ENCODE assay signal across 8 cellular contexts in genomic region chr6:137641474-137642077, GRCh38.
A peak's percentile ranks its signal among the peaks of the same experiment; 100 is the strongest.
DNase-seq lines count a peak whose midpoint lies in the region; ATAC-seq, FAIRE-seq and TF ChIP-seq lines count a peak whose summit lies in the region.

No MANE protein-coding gene starts in this region.

- H2AFZ ChIP-seq in mammary epithelial cell (ENCODE audit: low read depth, low read length) = no peak overlapping the region

- no peaks in the 10 kb centered on the region for H3K79me2 ChIP-seq in mammary epithelial cell (ENCODE audit: insufficient read depth, low read length)

- no peaks in the 10 kb centered on the region for H3K9me3 ChIP-seq in mammary epithelial cell (replicated peaks; ENCODE audit: insufficient read depth, low read length)
- no peaks in the 10 kb centered on the region for H3K9me3 ChIP-seq in kidney (ENCODE audit: control insufficient read depth in 1 of 2, low read length in 2 of 2)

- CTCF ChIA-PET in mammary epithelial cell (lab: Charles Lee; ENCODE audit: low non-redundant PET) = interaction anchor here (0.6 to 0.8 kb wide), 4 partner anchors 28 to 620 kb away, joined by 3 to 6 read pairs (median 4); no protein-coding TSS in a partner anchor

- peak; percentile 77 for ATAC-seq in HG02798 (IDR thresholded peaks at IDR 0.05; ENCODE audit: poor library complexity, unreplicated experiment)
- ATAC-seq in GM18907 (IDR thresholded peaks at IDR 0.05; ENCODE audit: unreplicated experiment) = no peak

- H3K4me2 ChIP-seq in mammary epithelial cell (ENCODE audit: insufficient read depth, low read depth, low read length) = no peak overlapping the region

- TF ChIP-seq CTCF in VCaP (conservative IDR thresholded peaks at IDR 0.05) (peak; percentile 76), mammary epithelial cell (conservative IDR thresholded peaks at IDR 0.05 in 1 of 2, IDR thresholded peaks at IDR 0.05 in 1 of 2; ENCODE audit: extremely low read depth in 1 of 2, insufficient read depth in 1 of 2, low read depth in 1 of 2, low read length in 2 of 2) (peak; percentile 68 to 69), kidney (IDR thresholded peaks at IDR 0.05; ENCODE audit: borderline replicate concordance, extremely low read depth, insufficient read depth) (peak; percentile 73)

- dilution Hi-C loops in mammary epithelial cell (cut with HindIII; ENCODE audit: low sequenced_read_pairs) = no loop called here

- BruUV-seq in mammary epithelial cell (replicated peaks; lab: Mats Ljungman, UMichigan) = no TSS peak

- intact Hi-C loops in mammary epithelial cell (cut with micrococcal nuclease) (loop anchor here (1.0 to 5.0 kb wide), 7 partner anchors 299 to 674 kb away; no protein-coding TSS in a partner anchor), kidney (cut with DNase I) (no loop called here)

- in situ Hi-C loops in G401 (cut with HindIII; ENCODE audit: low sequenced_read_pairs) (no loop called here), mammary epithelial cell (cut with MboI; ENCODE audit: low sequenced_read_pairs in 2 of 2) (loop anchor here (5.0 to 25.0 kb wide), 3 partner anchors 379 to 549 kb away; no protein-coding TSS in a partner anchor)

- H3K27ac ChIP-seq in VCaP (peak overlapping the region; percentile 58), mammary epithelial cell (ENCODE audit: insufficient read depth, low read depth, low read length) (no peak overlapping the region), kidney (ENCODE audit: low read depth in 2 of 2, low read length in 2 of 2) (no peak overlapping the region)

- H3K9ac ChIP-seq in mammary epithelial cell (ENCODE audit: insufficient read depth, low read length) (no peak overlapping the region), kidney (ENCODE audit: low read length in 2 of 2) (no peak overlapping the region)

- H3K4me3 ChIP-seq in mammary epithelial cell (replicated peaks in 1 of 3; ENCODE audit: insufficient read depth in 1 of 3, low read depth in 2 of 3, low read length in 3 of 3) (no peak overlapping the region), kidney (ENCODE audit: low read length in 2 of 2) (no peak overlapping the region)

- H4K20me1 ChIP-seq in mammary epithelial cell (ENCODE audit: insufficient read depth, low read length) = no peaks in the 10 kb centered on the region

- no peaks in the 10 kb centered on the region for H3K27me3 ChIP-seq in mammary epithelial cell (ENCODE audit: insufficient read depth, low read length)

- DNase-seq in G401 (ENCODE audit: low spot score) (peak; percentile 79), NCI-H2107 (lab: John Stamatoyannopoulos, UW) (peak; percentile 12), mammary epithelial cell (peak; percentile 57), kidney (peak; percentile 64)
- peak; percentile 44 for DNase-seq in stimulated activated CD4-positive, alpha-beta T cell treated with anti-CD3 and anti-CD28 coated beads, Interleukin-2, amount 100 ng/mL, for 4 hours (ENCODE audit: low read depth)

- H3K4me1 ChIP-seq in mammary epithelial cell (ENCODE audit: insufficient read depth, low read length) (peaks cover 10% of the 10 kb centered on the region), kidney (ENCODE audit: control insufficient read depth in 1 of 2, insufficient read depth in 1 of 2, low read depth in 1 of 2, low read length in 2 of 2) (no peaks in the 10 kb centered on the region)

- WGBS in mammary epithelial cell (ENCODE audit: low coverage, missing lambda C conversion rate) = under 1% methylated on average over 6 of the region's 6 CpGs

- peak; percentile 89 for FAIRE-seq in kidney (lab: Jason Lieb, UNC)

- H3K36me3 ChIP-seq in mammary epithelial cell (ENCODE audit: insufficient read depth, low read length) = no peaks in the 10 kb centered on the region
- H3K36me3 ChIP-seq in kidney (ENCODE audit: control insufficient read depth in 1 of 2, insufficient read depth in 2 of 2, low read length in 2 of 2) = no peaks in the 10 kb centered on the region

Comparison
In these comparisons a context has a peak if more than half of its experiments do, and no peak if none do; other contexts are left out.
1. DNase-seq: peak in every context shown above with its lines; median percentile 79 in G401; 64 in kidney; 57 in mammary epithelial cell; 44 in stimulated activated CD4-positive, alpha-beta T cell treated with anti-CD3 and anti-CD28 coated beads, Interleukin-2, amount 100 ng/mL, for 4 hours; 12 in NCI-H2107.